Comparison of ENCODE assay signal across 8 cellular contexts in genomic region chr10:97318772-97319651, GRCh38. TPM values are rescaled to one million over a fixed set of nuclear protein-coding genes. Genes with fewer than 3 reads are reported as not detected.
DNase-seq lines count a peak whose midpoint lies in the region; ATAC-seq and TF ChIP-seq lines count a peak whose summit lies in the region.

Gene FRAT1 (plus strand): TSS chr10:97319271. CDS start chr10:97319454, 183 bp downstream.

- no peaks in the 10 kb centered on the region for H4K20me1 ChIP-seq in neural cell (ENCODE audit: insufficient read depth)

- CTCF ChIA-PET in RWPE1 (lab: Yijun Ruan, JAX) = interaction anchor here (0.8 to 1.3 kb wide), 3 partner anchors 12 to 18 kb away, joined by 3 to 4 read pairs (median 4); no protein-coding TSS in a partner anchor

- H3K27ac ChIP-seq in RWPE1 (peak within 1 kb of the TSS; percentile 90), neural cell (ENCODE audit: low read length) (peak within 1 kb of the TSS; percentile 96)

- peak within 1 kb of the TSS; percentile 86 for H3K4me3 Mint-ChIP-seq in stimulated activated naive CD8-positive, alpha-beta T cell treated with anti-CD3 and anti-CD28 coated beads, Interleukin-15, Interleukin-2, amounts not matched to agents 100 ng/mL and 50 ng/mL, for 24 hours

- peak within 1 kb of the TSS; percentile 95 for H3K27ac Mint-ChIP-seq in stimulated activated naive CD8-positive, alpha-beta T cell treated with anti-CD3 and anti-CD28 coated beads, Interleukin-15, Interleukin-2, amounts not matched to agents 100 ng/mL and 50 ng/mL, for 24 hours

- TF ChIP-seq EP300 in neural cell (conservative IDR thresholded peaks at IDR 0.05; ENCODE audit: poor library complexity, severe bottlenecking) = peak; percentile 75

- no peaks in the 10 kb centered on the region for H3F3A ChIP-seq in neural cell (ENCODE audit: insufficient read depth, low read length, poor library complexity, severe bottlenecking)

- no peak for TF ChIP-seq RAD21 in neural cell (conservative IDR thresholded peaks at IDR 0.05)

- peak within 1 kb of the TSS; percentile 96 for H3K9ac ChIP-seq in neural cell (ENCODE audit: low read length)

- ATAC-seq in GM21576 (IDR thresholded peaks at IDR 0.05; ENCODE audit: unreplicated experiment) = peak; percentile 64

- no peaks in the 10 kb centered on the region for H3K36me3 Mint-ChIP-seq in stimulated activated naive CD8-positive, alpha-beta T cell treated with anti-CD3 and anti-CD28 coated beads, Interleukin-15, Interleukin-2, amounts not matched to agents 100 ng/mL and 50 ng/mL, for 24 hours (ENCODE audit: low read depth)

- H3K9me3 Mint-ChIP-seq in stimulated activated naive CD8-positive, alpha-beta T cell treated with anti-CD3 and anti-CD28 coated beads, Interleukin-15, Interleukin-2, amounts not matched to agents 100 ng/mL and 50 ng/mL, for 24 hours = no peaks in the 10 kb centered on the region

- H3K9me3 ChIP-seq in neural cell (ENCODE audit: low read length) = no peaks in the 10 kb centered on the region

- H3K27me3 Mint-ChIP-seq in stimulated activated naive CD8-positive, alpha-beta T cell treated with anti-CD3 and anti-CD28 coated beads, Interleukin-15, Interleukin-2, amounts not matched to agents 100 ng/mL and 50 ng/mL, for 24 hours = no peaks in the 10 kb centered on the region

- DNase-seq in DMS53 treated with DMSO at 0.1 percent for 48 hours (lab: John Stamatoyannopoulos, UW; ENCODE audit: unreplicated experiment) (peak; percentile 84), KBM-7 (peak; percentile 94), RWPE1 (ENCODE audit: low spot score) (peak; percentile 91), fibroblast of the aortic adventitia (ENCODE audit: low read depth) (peak; percentile 94)
- peak; percentile 80 for DNase-seq in activated T-helper 9 cell treated with anti-CD3 and anti-CD28 coated beads, Interleukin-2, amount 50 U/mL, for 16 hours (ENCODE audit: low read depth)

- in situ Hi-C loops in KBM-7 (cut with MboI; ENCODE audit: low pct_unique_long_range_greater_than_20kb, low sequenced_read_pairs) = no loop called here

- H3K79me2 ChIP-seq in neural cell (replicated peaks; ENCODE audit: insufficient read depth, low read length) = peaks cover 4% of the 10 kb centered on the region

- POLR2A ChIA-PET in RWPE1 (lab: Yijun Ruan, JAX; ENCODE audit: low non-redundant PET) = interaction anchor here (0.8 to 1.6 kb wide), 3 partner anchors 14 to 82 kb away, joined by 3 to 10 read pairs (median 3); partner anchors contain the start of genes ARHGAP19 and RRP12

- peak within 1 kb of the TSS; percentile 65 for H3K4me2 ChIP-seq in neural cell (ENCODE audit: low read length)

- H2AFZ ChIP-seq in neural cell (ENCODE audit: low read depth, low read length) = peak within 1 kb of the TSS; percentile 86

- no peaks in the 10 kb centered on the region for H3K36me3 ChIP-seq in neural cell (ENCODE audit: insufficient read depth, low read length)

- H3K4me3 ChIP-seq in fibroblast of the aortic adventitia (ENCODE audit: low read depth, low read length) = peak within 1 kb of the TSS; percentile 81
- H3K4me3 ChIP-seq in neural cell (ENCODE audit: low read length) = peak within 1 kb of the TSS; percentile 71

- no peaks in the 10 kb centered on the region for H3K9me2 ChIP-seq in neural cell (ENCODE audit: insufficient read depth, low read length)

- peaks cover 32% of the 10 kb centered on the region for H3K4me1 Mint-ChIP-seq in stimulated activated naive CD8-positive, alpha-beta T cell treated with anti-CD3 and anti-CD28 coated beads, Interleukin-15, Interleukin-2, amounts not matched to agents 100 ng/mL and 50 ng/mL, for 24 hours (ENCODE audit: low read depth)

- TF ChIP-seq CTCF in RWPE1 (conservative IDR thresholded peaks at IDR 0.05; ENCODE audit: low read depth) (no peak), fibroblast of the aortic adventitia (IDR thresholded peaks at IDR 0.05; ENCODE audit: insufficient read depth, low read length) (no peak), neural cell (IDR thresholded peaks at IDR 0.05; ENCODE audit: poor library complexity, severe bottlenecking) (no peak)

- H3K27me3 ChIP-seq in neural cell (ENCODE audit: insufficient read depth, low read depth, low read length) = no peaks in the 10 kb centered on the region

TF ChIP-seq in neural cell, 6 proteins besides CTCF, POLR2A, EP300 and RAD21:
- no peak for TF ChIP-seq EZH2 (IDR thresholded peaks at IDR 0.05; ENCODE audit: borderline replicate concordance, insufficient read depth, low read length, poor library complexity, severe bottlenecking)
- peak; percentile 74 for TF ChIP-seq POLR2AphosphoS5 (IDR thresholded peaks at IDR 0.05)
- TF ChIP-seq REST (IDR thresholded peaks at IDR 0.05; ENCODE audit: borderline replicate concordance) = peak; percentile 6
- peak; percentile 80 for TF ChIP-seq MXI1 (conservative IDR thresholded peaks at IDR 0.05; ENCODE audit: poor library complexity, severe bottlenecking)
- TF ChIP-seq SMC3 (conservative IDR thresholded peaks at IDR 0.05; ENCODE audit: poor library complexity) = peak; percentile 34
- TF ChIP-seq TAF1 (IDR thresholded peaks at IDR 0.05; ENCODE audit: low read depth) = peak; percentile 68

RNA-seq across cellular contexts. Expression of gene FRAT1, which starts in this region (rescaled TPM):
- total RNA-seq in fibroblast of the aortic adventitia (ENCODE audit: low replicate concordance) = 1.5 and 5.6 TPM in 2 replicates
- polyA plus RNA-seq in neural cell = 10.8 and 12.1 TPM in 2 replicates
- polyA minus RNA-seq in neural cell = 19.0 and 24.8 TPM in 2 replicates

Comparison
In these comparisons a context has a peak if more than half of its experiments do, and no peak if none do; other contexts are left out.
1. Peak in every context shown above with its lines: DNase-seq, ATAC-seq, H3K4me3 ChIP-seq and H3K27ac ChIP-seq.